10 cellular contexts compared by ENCODE assay signal in the genomic region with DNA sequence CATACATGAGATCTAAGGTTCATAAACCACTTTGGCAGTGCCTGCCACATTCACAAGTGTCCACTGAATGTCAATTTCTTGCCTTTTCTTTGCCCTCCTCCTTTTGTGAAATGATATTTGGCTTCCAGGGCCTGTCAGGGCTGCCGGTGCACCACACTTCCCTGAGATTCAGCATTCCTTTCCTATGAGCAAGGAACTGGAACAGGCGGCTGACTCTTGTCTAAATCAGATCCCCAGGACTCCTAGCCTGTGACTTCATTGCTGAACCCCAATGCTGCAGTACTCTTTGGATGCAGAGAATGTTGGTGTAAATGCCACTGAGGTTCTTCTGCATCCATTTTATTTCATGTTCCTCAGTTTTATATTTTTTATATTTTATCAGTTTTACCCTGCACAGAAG.
DNase-seq lines count a peak whose midpoint lies in the region; ATAC-seq, FAIRE-seq and TF ChIP-seq lines count a peak whose summit lies in the region.
"Had no signal": no experiment of that assay in that cellular context is flagged by ENCODE, and none has a peak within 500 bp of the region (broad histone marks: within the 10 kb centered on the region; RNA-seq: fewer than 3 reads in every experiment).

No MANE protein-coding gene starts in this region.

- no peak overlapping the region for H2AFZ ChIP-seq in keratinocyte (ENCODE audit: control insufficient read depth, low read length)

- H4K20me1 ChIP-seq in keratinocyte (ENCODE audit: control insufficient read depth, extremely low read depth, insufficient read depth, low read length), result no peaks in the 10 kb centered on the region

- dilution Hi-C loops in keratinocyte (cut with MboI; ENCODE audit: extremely low pct_ligation_motif_present, low sequenced_read_pairs), result no loop called here

- TF ChIP-seq POLR2A in A549 (IDR thresholded peaks at IDR 0.05; ENCODE audit: low read length), result no peak

- no peak for TF ChIP-seq RAD21 in A549 (conservative IDR thresholded peaks at IDR 0.05 in 1 of 2, IDR thresholded peaks at IDR 0.05 in 1 of 2)

- 0% methylated on average over 2 of the region's 2 CpGs for WGBS in A549 (ENCODE audit: missing lambda C conversion rate)

- H3K36me3 ChIP-seq in keratinocyte (ENCODE audit: control insufficient read depth in 2 of 2, extremely low read depth in 1 of 2, insufficient read depth in 2 of 2, low read length in 2 of 2), result no peaks in the 10 kb centered on the region

- TF ChIP-seq CTCF in A549 (IDR thresholded peaks at IDR 0.05) (no peak), astrocyte of the spinal cord (IDR thresholded peaks at IDR 0.05; ENCODE audit: low read depth, low read length) (no peak), keratinocyte (optimal IDR thresholded peaks at IDR 0.05 in 1 of 3, IDR thresholded peaks at IDR 0.05 in 1 of 3, conservative IDR thresholded peaks at IDR 0.05 in 1 of 3; ENCODE audit: extremely low read depth in 1 of 3, insufficient read depth in 2 of 3, low read length in 3 of 3) (no peak)

- H3K9me3 ChIP-seq in A549 (no peaks in the 10 kb centered on the region), keratinocyte (ENCODE audit: control insufficient read depth, low read depth, low read length) (no peaks in the 10 kb centered on the region)
- H3K9me3 ChIP-seq: BLaER1 had no signal

- no peaks in the 10 kb centered on the region for H3K9me1 ChIP-seq in keratinocyte (ENCODE audit: control insufficient read depth, extremely low read depth, insufficient read depth, low read length)

- peak; percentile 58 to 63; a peak in 4 of 6 replicates for ATAC-seq in A549
- no peak for ATAC-seq in HG03521 (IDR thresholded peaks at IDR 0.05; ENCODE audit: unreplicated experiment)

- no peaks in the 10 kb centered on the region for H3K27me3 ChIP-seq in keratinocyte (ENCODE audit: control insufficient read depth, extremely low read depth, insufficient read depth, low read length)
- H3K27me3 ChIP-seq: BLaER1 had no signal

- peak; percentile 21 to 22 for DNase-seq in A549 (ENCODE audit: low read depth in 1 of 2, low spot score in 1 of 2)
- peak; percentile 15 for DNase-seq in HTR-8/SVneo (ENCODE audit: insufficient read length, low spot score)
- peak; percentile 69 for DNase-seq in astrocyte of the spinal cord (ENCODE audit: low read depth, low spot score)
- DNase-seq in keratinocyte (ENCODE audit: low read depth, low spot score), result peak; percentile 48
- DNase-seq in NCI-H1417 (lab: John Stamatoyannopoulos, UW), result no peak
- DNase-seq in NCI-H82 (lab: John Stamatoyannopoulos, UW), result no peak
- DNase-seq in NCI-H1417 treated with DMSO at 0.1 percent for 48 hours (lab: John Stamatoyannopoulos, UW), result no peak
- DNase-seq: activated gamma-delta T cell had no signal

- H3K4me3 ChIP-seq in A549 (no peak overlapping the region), astrocyte of the spinal cord (ENCODE audit: low read depth, low read length) (no peak overlapping the region), keratinocyte (ENCODE audit: control insufficient read depth in 2 of 3, extremely low read depth in 1 of 3, insufficient read depth in 2 of 3, low read depth in 1 of 3, low read length in 3 of 3) (peak overlapping the region in 2 of 3 experiments; percentile 52 to 61)
- H3K4me3 ChIP-seq: BLaER1 had no signal

- POLR2A ChIA-PET in A549 (lab: Yijun Ruan, JAX), result no interaction called here

- peak overlapping the region; percentile 69 for H3K9ac ChIP-seq in keratinocyte (ENCODE audit: control insufficient read depth, extremely low read depth, insufficient read depth, low read length)
- H3K9ac ChIP-seq: BLaER1 had no signal

- peak overlapping the region; percentile 69 for H3K4me2 ChIP-seq in A549
- peak overlapping the region; percentile 90 for H3K4me2 ChIP-seq in keratinocyte (ENCODE audit: control insufficient read depth, extremely low read depth, insufficient read depth, low read depth, low read length)
- H3K4me2 ChIP-seq: BLaER1 had no signal

- H3K27ac ChIP-seq in A549, result peak overlapping the region; percentile 19 to 48; a peak in 2 of 6 replicates
- H3K27ac ChIP-seq in keratinocyte (ENCODE audit: control insufficient read depth, insufficient read depth, low read length), result peak overlapping the region; percentile 90
- H3K27ac ChIP-seq: BLaER1 had no signal

- H3K4me1 ChIP-seq in A549 (peaks cover 61% of the 10 kb centered on the region), keratinocyte (ENCODE audit: control insufficient read depth, extremely low read depth, insufficient read depth, low read length) (peaks cover 55% of the 10 kb centered on the region)

- H3K79me2 ChIP-seq in keratinocyte (ENCODE audit: control insufficient read depth, insufficient read depth, low read length), result peaks cover 38% of the 10 kb centered on the region

- FAIRE-seq in A549 (lab: Jason Lieb, UNC) (no peak), HTR-8/SVneo (lab: Jason Lieb, UNC) (no peak), keratinocyte (lab: Jason Lieb, UNC) (no peak)

- CTCF ChIA-PET in A549 (lab: Yijun Ruan, JAX), result no interaction called here

- in situ Hi-C loops in astrocyte of the spinal cord (cut with HindIII; ENCODE audit: low sequenced_read_pairs), result no loop called here

- TF ChIP-seq EP300 in A549 (IDR thresholded peaks at IDR 0.05), result no peak

TF ChIP-seq in A549, 52 proteins besides CTCF, POLR2A, EP300 and RAD21:
- TF ChIP-seq RNF2 (IDR thresholded peaks at IDR 0.05; ENCODE audit: borderline replicate concordance, low read depth) (no peak), PHF8 (IDR thresholded peaks at IDR 0.05; ENCODE audit: borderline replicate concordance, low read depth) (no peak), RARB (CRISPR knock-in tag; IDR thresholded peaks at IDR 0.05) (no peak), SREBF2 (IDR thresholded peaks at IDR 0.05) (no peak), MAZ (IDR thresholded peaks at IDR 0.05; ENCODE audit: borderline replicate concordance, low read depth, low read length) (no peak), MAFK (IDR thresholded peaks at IDR 0.05; ENCODE audit: partially characterized antibody) (no peak), CBX8 (IDR thresholded peaks at IDR 0.05) (no peak), ZC3H11A (IDR thresholded peaks at IDR 0.05) (no peak)
- TF ChIP-seq, protein P1, sequence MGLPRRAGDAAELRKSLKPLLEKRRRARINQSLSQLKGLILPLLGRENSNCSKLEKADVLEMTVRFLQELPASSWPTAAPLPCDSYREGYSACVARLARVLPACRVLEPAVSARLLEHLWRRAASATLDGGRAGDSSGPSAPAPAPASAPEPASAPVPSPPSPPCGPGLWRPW (IDR thresholded peaks at IDR 0.05), result no peak

Comparison
In these comparisons a context has a peak if more than half of its experiments do, and no peak if none do; other contexts are left out.
1. DNase-seq: peak in A549 (2 of 2), HTR-8/SVneo (single experiment), astrocyte of the spinal cord (single experiment) and keratinocyte (single experiment); none in NCI-H1417 (0 of 3), NCI-H82 (single experiment) and NCI-H1417 treated with DMSO at 0.1 percent for 48 hours (single experiment).
2. H3K4me3 ChIP-seq: peak in keratinocyte (2 of 3); none in A549 (single experiment) and astrocyte of the spinal cord (single experiment).